In the genomic region with DNA sequence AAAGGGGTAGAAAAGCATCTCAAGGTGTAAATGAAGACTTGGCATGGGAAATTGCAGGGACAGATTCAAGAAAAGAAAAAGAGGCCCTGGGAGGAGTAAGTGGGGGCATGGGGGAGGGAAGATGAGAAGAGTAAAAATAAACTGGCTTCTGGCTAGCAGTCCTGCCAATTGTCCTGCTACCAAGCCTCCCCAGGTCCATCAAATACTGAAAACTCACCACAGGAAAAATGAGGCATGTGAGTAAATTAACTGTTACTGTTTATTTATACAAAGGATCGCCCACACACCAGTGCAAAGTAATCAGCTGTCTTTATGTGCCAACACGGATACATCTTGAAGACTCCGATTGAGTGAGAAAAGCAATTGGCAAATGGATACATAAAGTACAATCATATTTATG, we compare ENCODE assay signal across 16 cellular contexts.
"Had no signal": no experiment of that assay in that cellular context is flagged by ENCODE, and none has a peak within 500 bp of the region (broad histone marks: within the 10 kb centered on the region; RNA-seq: fewer than 3 reads in every experiment).

No MANE protein-coding gene starts in this region.

- H3K4me3 ChIP-seq: ovary, smooth muscle cell, suprapubic skin, thyroid gland had no signal

- ATAC-seq: foreskin keratinocyte; left colon; naive thymus-derived CD8-positive, alpha-beta T cell; stimulated activated naive CD8-positive, alpha-beta T cell treated with anti-CD3 and anti-CD28 coated beads, Interleukin-15, Interleukin-2, amounts not matched to agents 100 U/mL and 50 U/mL, for 24 hours had no signal

- H3K27ac Mint-ChIP-seq: endodermal cell, type B pancreatic cell had no signal

- H3K4me1 ChIP-seq: foreskin keratinocyte had no signal

- H3K9me3 ChIP-seq: ovary, suprapubic skin, thyroid gland had no signal

- H3K27ac ChIP-seq: foreskin keratinocyte, ovary, suprapubic skin, thyroid gland had no signal

- H3K4me3 Mint-ChIP-seq: endodermal cell; naive thymus-derived CD8-positive, alpha-beta T cell; neural crest cell; type B pancreatic cell had no signal

- H3K27me3 ChIP-seq: foreskin keratinocyte, ovary, suprapubic skin, thyroid gland had no signal

- H3K4me1 Mint-ChIP-seq: endodermal cell had no signal

- DNase-seq: effector CD4-positive, alpha-beta T cell; endodermal cell; erythroblast; foreskin keratinocyte; left colon; naive thymus-derived CD8-positive, alpha-beta T cell; nucleus accumbens; ovary; right cardiac atrium; stimulated activated CD4-positive, alpha-beta T cell treated with anti-CD3 and anti-CD28 coated beads, Interleukin-2, amount 100 ng/mL, for 48 hours; stimulated activated naive CD8-positive, alpha-beta T cell treated with anti-CD3 and anti-CD28 coated beads, Interleukin-15, Interleukin-2, amounts not matched to agents 100 U/mL and 50 U/mL, for 24 hours; thyroid gland had no signal

- H3K36me3 ChIP-seq: ovary, suprapubic skin, thyroid gland had no signal

- H3K4me2 ChIP-seq: smooth muscle cell had no signal

- H3K27me3 Mint-ChIP-seq: type B pancreatic cell had no signal

- H3K36me3 Mint-ChIP-seq: naive thymus-derived CD8-positive, alpha-beta T cell; type B pancreatic cell had no signal

- H3K9me3 Mint-ChIP-seq: naive thymus-derived CD8-positive, alpha-beta T cell; neural crest cell; type B pancreatic cell had no signal
